Comparison of ENCODE assay signal across 10 cellular contexts in genomic region chr12:176321-177181, GRCh38. TPM values are rescaled to one million over a fixed set of nuclear protein-coding genes. Genes with fewer than 3 reads are reported as not detected.
DNase-seq lines count a peak whose midpoint lies in the region; ATAC-seq, FAIRE-seq and TF ChIP-seq lines count a peak whose summit lies in the region.
"Had no signal": no experiment of that assay in that cellular context is flagged by ENCODE, and none has a peak within 500 bp of the region (broad histone marks: within the 10 kb centered on the region; RNA-seq: fewer than 3 reads in every experiment).

No MANE protein-coding gene starts in this region.

- H3K27ac ChIP-seq in A549 (peak overlapping the region in 1 of 2 experiments; percentile 61; a peak in 2 of 6 replicates), K562 (ENCODE audit: extremely low read depth, low read depth, low read length) (no peak overlapping the region), uterus (no peak overlapping the region)

- H3K9me3 ChIP-seq in A549 (no peaks in the 10 kb centered on the region), K562 (replicated peaks; ENCODE audit: control insufficient read depth, insufficient read depth, low read depth, low read length) (no peaks in the 10 kb centered on the region), uterus (no peaks in the 10 kb centered on the region)

- H2AFZ ChIP-seq in K562 (ENCODE audit: low read depth, low read length) = no peak overlapping the region

- FAIRE-seq in A549 (lab: Jason Lieb, UNC) (no peak), K562 (lab: Jason Lieb, UNC) (peak; percentile 15)
- FAIRE-seq: colon had no signal

- no peak for TF ChIP-seq EP300 in A549 (IDR thresholded peaks at IDR 0.05)
- no peak for TF ChIP-seq EP300 in K562 (IDR thresholded peaks at IDR 0.05; ENCODE audit: low read length)

- 0 out of 4 replicates have a peak overlapping the region, but pooled peaks of 1 of the 2 experiments have one; percentile 13 for H3K9ac ChIP-seq in K562 (ENCODE audit: insufficient read depth in 1 of 2, low read depth in 2 of 2, low read length in 2 of 2)

- H3K36me3 ChIP-seq in K562 (ENCODE audit: control insufficient read depth, insufficient read depth, low read length) (no peaks in the 10 kb centered on the region), uterus (no peaks in the 10 kb centered on the region)

- H3K4me1 ChIP-seq in A549 (peaks cover 24% of the 10 kb centered on the region), K562 (replicated peaks in 1 of 2; ENCODE audit: control insufficient read depth in 2 of 2, insufficient read depth in 2 of 2, low read length in 2 of 2) (peaks cover 0 to 31% of the 10 kb centered on the region in 2 experiments; a peak in 3 of 5 replicates), uterus (no peaks in the 10 kb centered on the region)

- H3K4me2 ChIP-seq in A549 (peak overlapping the region; percentile 39), K562 (ENCODE audit: insufficient read depth, low read length) (no peak overlapping the region)

- peaks cover 2 to 71% of the 10 kb centered on the region in 2 experiments; a peak in 3 of 5 replicates for H3K27me3 ChIP-seq in K562 (ENCODE audit: control insufficient read depth in 2 of 2, insufficient read depth in 2 of 2, low read length in 2 of 2)
- H3K27me3 ChIP-seq in uterus = no peaks in the 10 kb centered on the region

- WGBS in A549 (ENCODE audit: missing lambda C conversion rate) = 53% methylated on average over 16 of the region's 16 CpGs
- 17% methylated on average over 13 of the region's 16 CpGs for WGBS in K562 (ENCODE audit: insufficient coverage, low coverage, missing lambda C conversion rate)

- CTCF ChIA-PET in A549 (lab: Yijun Ruan, JAX) = interaction anchor here (0.9 to 1.9 kb wide), 3 partner anchors 10 to 43 kb away, joined by 3 to 11 read pairs (median 3); no protein-coding TSS in a partner anchor
- CTCF ChIA-PET in K562 (lab: Yijun Ruan, JAX; ENCODE audit: low intra/inter-chr PET ratio) = no interaction called here

- TF ChIP-seq POLR2A in A549 (IDR thresholded peaks at IDR 0.05; ENCODE audit: low read length) (no peak), K562 (conservative IDR thresholded peaks at IDR 0.05) (no peak), uterus (IDR thresholded peaks at IDR 0.05) (no peak)

- H3K79me2 ChIP-seq in K562 (ENCODE audit: control insufficient read depth, insufficient read depth, low read length) = no peaks in the 10 kb centered on the region

- no peaks in the 10 kb centered on the region for H3K9me1 ChIP-seq in K562 (ENCODE audit: control insufficient read depth, insufficient read depth, low read length)

- TF ChIP-seq RAD21 in A549 (conservative IDR thresholded peaks at IDR 0.05 in 1 of 2, IDR thresholded peaks at IDR 0.05 in 1 of 2) (no peak), K562 (CRISPR knock-in tag; conservative IDR thresholded peaks at IDR 0.05 in 1 of 2, IDR thresholded peaks at IDR 0.05 in 1 of 2) (no peak)

- no peak for TF ChIP-seq CTCF in A549 (IDR thresholded peaks at IDR 0.05)
- no peak for TF ChIP-seq CTCF in K562 (IDR thresholded peaks at IDR 0.05 in 2 of 3, conservative IDR thresholded peaks at IDR 0.05 in 1 of 3; ENCODE audit: insufficient read depth in 2 of 3, low read depth in 1 of 3, low read length in 3 of 3)
- TF ChIP-seq CTCF in uterus (IDR thresholded peaks at IDR 0.05) = no peak

- POLR2A ChIA-PET in A549 (lab: Yijun Ruan, JAX) = interaction anchor here (0.6 kb wide), 1 partner anchor 476 kb away, joined by 3 read pairs; no protein-coding TSS in a partner anchor
- POLR2A ChIA-PET in K562 (lab: Yijun Ruan, JAX) = no interaction called here

- DNase-seq in A549 (ENCODE audit: low read depth in 1 of 2, low spot score in 1 of 2) (peak in 1 of 2 experiments; percentile 36), LHCN-M2 (ENCODE audit: low read depth) (peak; percentile 59), K562 (ENCODE audit: extremely low read depth in 1 of 4, low spot score in 3 of 4) (peak in 1 of 4 experiments; percentile 7), kidney tubule cell (ENCODE audit: low spot score) (peak; percentile 96), uterus (no peak)

- H3K4me3 ChIP-seq in A549 (no peak overlapping the region), K562 (no peak overlapping the region), uterus (no peak overlapping the region)

- in situ Hi-C loops in K562 (cut with MboI) = no loop called here

- no TSS peak for BruUV-seq in K562 (replicated peaks; lab: Mats Ljungman, UMichigan)

- intact Hi-C loops in K562 (cut with micrococcal nuclease) = no loop called here
- intact Hi-C loops in uterus (cut with DNase I; ENCODE audit: low total_unique reads) = no loop called here

- peak; percentile 38 to 56; a peak in 5 of 6 replicates for ATAC-seq in A549
- ATAC-seq in K562 = no peak; the same call in 2 of the 3 replicates
- no peak for ATAC-seq in GM21367 (IDR thresholded peaks at IDR 0.05; ENCODE audit: unreplicated experiment)
- ATAC-seq in GM21529 (IDR thresholded peaks at IDR 0.05; ENCODE audit: unreplicated experiment) = no peak
- ATAC-seq in HG03354 (IDR thresholded peaks at IDR 0.05; ENCODE audit: poor library complexity, severe bottlenecking, unreplicated experiment) = no peak

- H4K20me1 ChIP-seq in K562 (replicated peaks; ENCODE audit: control insufficient read depth, insufficient read depth, low read length) = no peaks in the 10 kb centered on the region

TF ChIP-seq in A549, 52 proteins besides CTCF, POLR2A, EP300 and RAD21 (continues in another document):
- TF ChIP-seq KDM1A (IDR thresholded peaks at IDR 0.05; ENCODE audit: low read depth) (no peak), HMGXB4 (CRISPR knock-in tag; IDR thresholded peaks at IDR 0.05; ENCODE audit: borderline replicate concordance) (no peak), FOSL2 (IDR thresholded peaks at IDR 0.05) (no peak), FOSL2 (CRISPR knock-in tag; IDR thresholded peaks at IDR 0.05) (no peak), ZNF302 (CRISPR knock-in tag; IDR thresholded peaks at IDR 0.05) (no peak), ZSCAN20 (CRISPR knock-in tag; IDR thresholded peaks at IDR 0.05) (no peak)

TF ChIP-seq in K562, 482 proteins besides CTCF, POLR2A, EP300 and RAD21:
- peak; percentile 36; the same call in 1 of the 2 replicates for TF ChIP-seq CREM (IDR thresholded peaks at IDR 0.05; ENCODE audit: low read depth)
- TF ChIP-seq NR2C2 (CRISPR knock-in tag; IDR thresholded peaks at IDR 0.05) = no peak
- no peak for TF ChIP-seq NR2C2 (tag; IDR thresholded peaks at IDR 0.05)
- TF ChIP-seq GABPB1 (CRISPR knock-in tag; IDR thresholded peaks at IDR 0.05) = 0 out of 2 replicates have a peak, but pooled peaks have one; percentile 25
- no peak for TF ChIP-seq CREB1 (IDR thresholded peaks at IDR 0.05)
- TF ChIP-seq CREB1 (CRISPR knock-in tag; IDR thresholded peaks at IDR 0.05) = peak; percentile 16; the same call in 1 of the 2 replicates
- TF ChIP-seq NBN (IDR thresholded peaks at IDR 0.05; ENCODE audit: low read depth) = no peak
- TF ChIP-seq ZNF263 (CRISPR knock-in tag; IDR thresholded peaks at IDR 0.05; ENCODE audit: borderline replicate concordance) = peak; percentile 67; the same call in 1 of the 2 replicates
- TF ChIP-seq MEF2D (tag; conservative IDR thresholded peaks at IDR 0.05; ENCODE audit: low read depth) = peak; percentile 82

RNA-seq across cellular contexts. Expression of gene SLC6A12, which starts 37.4 kb away (rescaled TPM):
- 0.78 and 1.2 TPM in 2 replicates for polyA plus RNA-seq in A549 (2011; rRNA removed)
- 0.08 and 0.29 TPM in 2 replicates for polyA plus RNA-seq in A549 (2012; cell fraction: cytosol; rRNA removed)
- polyA plus RNA-seq in A549 (2012; cell fraction: nucleus; rRNA removed) = 0.39 and 0.42 TPM in 2 replicates
- polyA plus RNA-seq in A549 (2017; fragmentation: RNase III; extraction: RNeasy Plus Mini Kit Qiagen cat#74134 plus additional on column Dnase treatment) = 0.88 to 4.4 TPM (median 3.9 TPM) in 3 replicates
- 2.3 and 3.7 TPM in 2 replicates for polyA minus RNA-seq in A549 (2011; rRNA and poly(A)+ RNA removed)
- not detected in 2 replicates for total RNA-seq in LHCN-M2 (2014; rRNA removed)
- polyA plus RNA-seq in LHCN-M2 (2012) = not detected
- 0.32 TPM in 1 of 2 replicates, not detected in the other for total RNA-seq in K562 (2011; cell fraction: chromatin; rRNA removed; ENCODE audit: low replicate concordance)
- total RNA-seq in K562 (2011; cell fraction: nucleolus; rRNA removed) = not detected in 2 replicates
- not detected in 2 replicates for total RNA-seq in K562 (2011; cell fraction: nucleoplasm; rRNA removed)
- total RNA-seq in K562 (2014; rRNA removed) = not detected in 2 replicates
- total RNA-seq in K562 (2014; rRNA removed; fragmentation: Illumina TruSeq; extraction: Trizol) = not detected in 2 replicates
- not detected in 2 replicates for total RNA-seq in K562 (2015; rRNA removed; fragmentation: Illumina TruSeq; extraction: Trizol)
- not detected in 2 replicates for total RNA-seq in K562 (2021)
- 0.04 TPM in 1 of 2 replicates, not detected in the other for polyA plus RNA-seq in K562 (2011; rRNA removed)
- polyA plus RNA-seq in K562 (2011; cell fraction: cytosol; rRNA removed) = 0.03 TPM in 1 of 2 replicates, not detected in the other
- 0.28 TPM in 1 of 2 replicates, not detected in the other for polyA plus RNA-seq in K562 (2011; cell fraction: nucleus; rRNA removed)
- polyA plus RNA-seq in K562 (2012) = 0.46 TPM in 1 of 2 replicates, not detected in the other
- polyA plus RNA-seq in K562 (2014; fragmentation: Illumina TruSeq; extraction: Trizol) = not detected in 2 replicates
- not detected for polyA plus RNA-seq in K562 (2014; fragmentation: Nextera tagmentation; extraction: Ambion mirVana)
- not detected in 2 replicates for polyA plus RNA-seq in K562 (2014; rRNA removed)
- polyA minus RNA-seq in K562 (2011; rRNA and poly(A)+ RNA removed) = 0.14 TPM in 1 of 2 replicates, not detected in the other
- polyA minus RNA-seq in K562 (2011; cell fraction: cytosol; rRNA and poly(A)+ RNA removed) = not detected in 2 replicates
- not detected in 2 replicates for polyA minus RNA-seq in K562 (2011; cell fraction: nucleus; rRNA and poly(A)+ RNA removed)
- total RNA-seq in uterus = 1 to 10 TPM in 1 of 4 donors, under 1 TPM in 1, not detected in 2; 0.28 to 2.4 TPM
- polyA plus RNA-seq: BJ had no signal

Comparison
In these comparisons a context has a peak if more than half of its experiments do, and no peak if none do; other contexts are left out.
1. ATAC-seq: peak in A549 (2 of 2); none in K562 (single experiment), GM21367 (single experiment), GM21529 (single experiment) and HG03354 (single experiment).
2. DNase-seq: peak in LHCN-M2 (single experiment) and kidney tubule cell (single experiment); none in uterus (0 of 2).